In the genomic region with DNA sequence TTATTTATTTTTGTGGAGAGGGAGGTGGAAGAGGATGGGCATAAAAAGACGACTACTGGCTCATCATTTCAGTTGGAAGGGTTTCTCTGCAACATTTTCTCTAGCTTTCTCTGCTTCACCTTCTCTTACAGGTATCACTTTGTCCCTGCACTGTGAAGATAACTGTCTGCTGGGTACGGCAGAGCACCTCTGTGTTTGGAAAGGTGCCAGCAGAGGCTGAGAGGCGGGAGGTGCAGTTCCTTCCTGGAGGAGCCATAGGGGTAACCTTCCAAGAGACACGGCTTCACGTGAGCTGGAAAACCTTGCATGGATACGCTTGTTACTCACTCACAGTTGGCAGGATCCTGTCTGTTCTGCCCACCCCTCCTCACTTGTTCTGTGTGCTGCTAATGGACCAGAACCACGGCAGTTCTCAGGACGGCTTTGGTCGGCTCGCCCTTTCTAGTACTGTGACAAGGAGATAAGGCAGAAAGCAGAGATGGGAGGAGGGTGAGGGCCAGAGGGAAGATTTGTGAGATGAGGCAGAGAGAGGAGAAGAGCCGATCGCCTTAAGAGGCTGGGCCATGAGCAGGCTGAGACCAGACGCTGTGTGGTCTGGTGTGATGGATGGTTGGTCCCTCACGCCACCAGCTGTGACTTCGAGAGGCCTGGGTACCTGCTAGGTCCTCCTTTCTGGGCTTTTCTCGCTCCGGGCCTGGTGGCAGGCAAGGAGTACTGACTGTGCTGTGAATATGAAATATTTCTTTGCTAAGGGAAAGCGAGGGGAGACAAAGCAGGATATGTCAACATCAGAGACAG, we compare ENCODE assay signal across 18 cellular contexts.
DNase-seq lines count a peak whose midpoint lies in the region; ATAC-seq and TF ChIP-seq lines count a peak whose summit lies in the region.
"Had no signal": no experiment of that assay in that cellular context is flagged by ENCODE, and none has a peak within 500 bp of the region (broad histone marks: within the 10 kb centered on the region; RNA-seq: fewer than 3 reads in every experiment).

No MANE protein-coding gene starts in this region.

- TF ChIP-seq EP300 in tibial nerve (IDR thresholded peaks at IDR 0.05), result no peak

- TF ChIP-seq CTCF in nephron (IDR thresholded peaks at IDR 0.05; ENCODE audit: unreplicated experiment in 3 of 3), result no peak
- no peak for TF ChIP-seq CTCF in tibial nerve (IDR thresholded peaks at IDR 0.05)

- intact Hi-C loops in activated CD4-positive, alpha-beta T cell treated with anti-CD3 and anti-CD28 coated beads for 36 hours (cut with DNase I, micrococcal nuclease), result no loop called here

- no peak for TF ChIP-seq POLR2A in tibial nerve (IDR thresholded peaks at IDR 0.05)

- no peaks in the 10 kb centered on the region for H3K27me3 ChIP-seq in tibial nerve
- H3K27me3 ChIP-seq: upper lobe of right lung had no signal

- H3K36me3 ChIP-seq in tibial nerve, result no peaks in the 10 kb centered on the region
- H3K36me3 ChIP-seq: upper lobe of right lung had no signal

- no peak for ATAC-seq in activated CD4-positive, alpha-beta T cell treated with anti-CD3 and anti-CD28 coated beads for 36 hours
- ATAC-seq: upper lobe of right lung had no signal

- peak overlapping the region in 2 of 3 experiments; percentile 4 to 44 for H3K27ac Mint-ChIP-seq in nephron
- no peak overlapping the region for H3K27ac Mint-ChIP-seq in activated CD4-positive, alpha-beta T cell treated with anti-CD3 and anti-CD28 coated beads for 36 hours
- H3K27ac Mint-ChIP-seq: GM23338; stimulated activated memory B cell treated with anti-CD40 and anti-IgM and Interleukin-4, amounts not matched to agents 10 μg/mL and 1 μg/mL and 100 μg/mL, for 72 hours; T-helper 2 cell treated with Interferon-gamma antibody and Interleukin-4, amounts not matched to agents 5 μg/mL and 100 μg/mL, for 36 hours had no signal

- POLR2A ChIA-PET in activated CD4-positive, alpha-beta T cell treated with anti-CD3 and anti-CD28 coated beads for 36 hours (lab: Charles Lee), result no interaction called here

- no peak overlapping the region for H3K27ac ChIP-seq in tibial nerve
- H3K27ac ChIP-seq: upper lobe of right lung had no signal

- DNase-seq in DMS153 (lab: John Stamatoyannopoulos, UW), result peak; percentile 57
- peak; percentile 44 for DNase-seq in HT-29 (ENCODE audit: low spot score)
- peak; percentile 47 for DNase-seq in SK-N-DZ (ENCODE audit: low spot score)
- no peak for DNase-seq in T-helper 1 cell
- DNase-seq in inferior parietal cortex (ENCODE audit: extremely low spot score), result no peak
- DNase-seq in tibial nerve (ENCODE audit: low spot score in 2 of 2), result no peak
- DNase-seq in activated CD4-positive, alpha-beta T cell treated with anti-CD3 and anti-CD28 coated beads for 36 hours, result no peak
- DNase-seq: activated CD4-positive, alpha-beta T cell treated with anti-CD3 and anti-CD28 coated beads for 48 hours; AML-193; caudate nucleus; effector memory CD4-positive, alpha-beta T cell; Right ventricle myocardium superior; upper lobe of right lung had no signal

- H3K9me3 ChIP-seq in tibial nerve, result no peaks in the 10 kb centered on the region
- H3K9me3 ChIP-seq: upper lobe of right lung had no signal

- 72 to 75% methylated on average over 18 of the region's 18 CpGs for WGBS in tibial nerve, 2 donors

- no peak overlapping the region for H3K4me3 ChIP-seq in tibial nerve
- H3K4me3 ChIP-seq: GM23338, upper lobe of right lung had no signal

- H3K27me3 Mint-ChIP-seq in nephron (ENCODE audit: low read depth), result peaks cover 4% of the 10 kb centered on the region
- H3K27me3 Mint-ChIP-seq in activated CD4-positive, alpha-beta T cell treated with anti-CD3 and anti-CD28 coated beads for 36 hours, result peaks cover 2% of the 10 kb centered on the region
- H3K27me3 Mint-ChIP-seq: stimulated activated memory B cell treated with anti-CD40 and anti-IgM and Interleukin-4, amounts not matched to agents 10 μg/mL and 1 μg/mL and 100 μg/mL, for 72 hours had no signal

- H3K4me1 Mint-ChIP-seq in nephron, result peaks cover 6% of the 10 kb centered on the region
- H3K4me1 Mint-ChIP-seq in activated CD4-positive, alpha-beta T cell treated with anti-CD3 and anti-CD28 coated beads for 36 hours, result peaks cover 12% of the 10 kb centered on the region
- H3K4me1 Mint-ChIP-seq: stimulated activated memory B cell treated with anti-CD40 and anti-IgM and Interleukin-4, amounts not matched to agents 10 μg/mL and 1 μg/mL and 100 μg/mL, for 72 hours had no signal

- H3K4me1 ChIP-seq in tibial nerve, result no peaks in the 10 kb centered on the region
- H3K4me1 ChIP-seq: upper lobe of right lung had no signal

- H3K4me3 Mint-ChIP-seq in nephron, result no peak overlapping the region
- H3K4me3 Mint-ChIP-seq in activated CD4-positive, alpha-beta T cell treated with anti-CD3 and anti-CD28 coated beads for 36 hours, result no peak overlapping the region
- H3K4me3 Mint-ChIP-seq: GM23338; neural crest cell; stimulated activated memory B cell treated with anti-CD40 and anti-IgM and Interleukin-4, amounts not matched to agents 10 μg/mL and 1 μg/mL and 100 μg/mL, for 72 hours; T-helper 2 cell treated with Interferon-gamma antibody and Interleukin-4, amounts not matched to agents 5 μg/mL and 100 μg/mL, for 36 hours had no signal

- H3K36me3 Mint-ChIP-seq in nephron (ENCODE audit: low read depth), result no peaks in the 10 kb centered on the region
- H3K36me3 Mint-ChIP-seq in activated CD4-positive, alpha-beta T cell treated with anti-CD3 and anti-CD28 coated beads for 36 hours (ENCODE audit: low read depth), result no peaks in the 10 kb centered on the region
- H3K36me3 Mint-ChIP-seq: stimulated activated memory B cell treated with anti-CD40 and anti-IgM and Interleukin-4, amounts not matched to agents 10 μg/mL and 1 μg/mL and 100 μg/mL, for 72 hours had no signal

- CTCF ChIA-PET in activated CD4-positive, alpha-beta T cell treated with anti-CD3 and anti-CD28 coated beads for 36 hours (lab: Charles Lee), result interaction anchor here (0.6 to 0.7 kb wide), 2 partner anchors 157 to 168 kb away, joined by 3 to 4 read pairs; no protein-coding TSS in a partner anchor

- H3K9me3 Mint-ChIP-seq in nephron, result peaks cover 3% of the 10 kb centered on the region
- no peaks in the 10 kb centered on the region for H3K9me3 Mint-ChIP-seq in activated CD4-positive, alpha-beta T cell treated with anti-CD3 and anti-CD28 coated beads for 36 hours (ENCODE audit: low read depth)
- H3K9me3 Mint-ChIP-seq: neural crest cell; stimulated activated memory B cell treated with anti-CD40 and anti-IgM and Interleukin-4, amounts not matched to agents 10 μg/mL and 1 μg/mL and 100 μg/mL, for 72 hours; T-helper 2 cell treated with Interferon-gamma antibody and Interleukin-4, amounts not matched to agents 5 μg/mL and 100 μg/mL, for 36 hours had no signal

Comparison
In these comparisons a context has a peak if more than half of its experiments do, and no peak if none do; other contexts are left out.
1. DNase-seq: peak in DMS153 (single experiment), HT-29 (single experiment) and SK-N-DZ (single experiment); none in T-helper 1 cell (0 of 5), inferior parietal cortex (single experiment), tibial nerve (0 of 2) and activated CD4-positive, alpha-beta T cell treated with anti-CD3 and anti-CD28 coated beads for 36 hours (single experiment).